34 cellular contexts compared by ENCODE assay signal in the genomic region with DNA sequence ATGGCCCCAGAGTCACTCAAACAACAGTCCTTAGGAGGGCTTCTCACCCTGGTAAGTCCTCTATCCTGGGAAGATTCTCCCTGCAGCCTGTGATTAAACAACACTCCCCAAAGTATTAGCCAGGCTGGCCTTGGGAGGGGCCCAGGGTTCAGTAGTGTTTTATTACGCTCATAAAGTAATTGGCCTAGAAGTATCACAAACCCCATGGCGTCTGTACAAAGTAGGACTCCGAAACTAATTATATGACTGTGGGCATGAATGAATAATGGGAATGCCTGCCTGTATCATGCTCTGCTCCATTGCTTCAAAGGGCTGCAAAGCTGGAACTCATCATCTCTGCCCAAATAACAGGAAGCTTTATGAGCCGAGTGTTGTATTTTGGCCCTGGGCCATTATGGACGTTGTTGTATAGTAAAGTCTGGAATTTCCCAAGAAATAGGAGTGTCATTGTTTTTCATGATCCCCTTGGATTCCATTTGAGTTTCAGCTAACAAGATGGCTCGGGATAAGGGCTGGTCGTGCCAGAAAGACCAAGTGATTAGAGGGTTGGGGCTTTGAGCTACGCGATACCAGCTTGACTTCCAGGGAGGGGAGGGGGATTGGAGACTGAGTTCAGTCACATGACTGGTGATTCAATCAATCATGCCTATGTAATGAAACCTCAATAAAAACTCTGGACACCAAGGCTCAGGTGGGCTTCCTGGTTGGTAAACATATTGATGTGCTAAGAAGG.
"Had no signal": no experiment of that assay in that cellular context is flagged by ENCODE, and none has a peak within 500 bp of the region (broad histone marks: within the 10 kb centered on the region; RNA-seq: fewer than 3 reads in every experiment).

No MANE protein-coding gene starts in this region.

- H3K27ac ChIP-seq: brain microvascular endothelial cell, neural progenitor cell, parathyroid adenoma, psoas muscle, sigmoid colon, tibial artery, VCaP had no signal

- ATAC-seq: esophagus mucosa; left cardiac atrium; naive thymus-derived CD8-positive, alpha-beta T cell; psoas muscle; stimulated activated memory B cell treated with anti-CD40 and anti-IgM and Interleukin-4, amounts not matched to agents 10 μg/mL and 1 μg/mL and 100 μg/mL, for 72 hours; stimulated activated naive CD8-positive, alpha-beta T cell treated with anti-CD3 and anti-CD28 coated beads, Interleukin-15, amount 100 ng/mL, for 72 hours had no signal

- H3K4me3 ChIP-seq: neural progenitor cell, psoas muscle, sigmoid colon, smooth muscle cell, tibial artery had no signal

- H3K9ac ChIP-seq: neural progenitor cell, parathyroid adenoma had no signal

- H3K4me1 ChIP-seq: neural progenitor cell, parathyroid adenoma, psoas muscle, sigmoid colon, tibial artery had no signal

- H3K79me2 ChIP-seq: parathyroid adenoma had no signal

- H3K4me1 Mint-ChIP-seq: activated CD4-positive, alpha-beta memory T cell treated with anti-CD3 and anti-CD28 coated beads, Interleukin-2, amount 10 ng/mL, durations not matched to agents 7 days and 5 days; activated naive CD4-positive, alpha-beta T cell treated with anti-CD3 and anti-CD28 coated beads, Interleukin-2, amount 10 ng/mL, durations not matched to agents 7 days and 5 days; activated naive CD8-positive, alpha-beta T cell treated with anti-CD3 and anti-CD28 coated beads, Interleukin-2, amount 10 ng/mL, durations not matched to agents 7 days and 5 days; endodermal cell; memory B cell; neural progenitor cell; stimulated activated memory B cell treated with anti-CD40 and anti-IgM and Interleukin-4, amounts not matched to agents 10 μg/mL and 1 μg/mL and 100 μg/mL, for 72 hours; stimulated activated naive CD8-positive, alpha-beta T cell treated with anti-CD3 and anti-CD28 coated beads, Interleukin-15, amount 100 ng/mL, for 72 hours had no signal

- FAIRE-seq: astrocyte, frontal cortex, TTC549 had no signal

- H2AFZ ChIP-seq: neural progenitor cell, parathyroid adenoma had no signal

- H3K27ac Mint-ChIP-seq: activated CD4-positive, alpha-beta memory T cell treated with anti-CD3 and anti-CD28 coated beads, Interleukin-2, amount 10 ng/mL, durations not matched to agents 7 days and 5 days; activated naive CD4-positive, alpha-beta T cell treated with anti-CD3 and anti-CD28 coated beads, Interleukin-2, amount 10 ng/mL, durations not matched to agents 7 days and 5 days; activated naive CD8-positive, alpha-beta T cell treated with anti-CD3 and anti-CD28 coated beads, Interleukin-2, amount 10 ng/mL, durations not matched to agents 7 days and 5 days; activated T-cell treated with anti-CD3 and anti-CD28 coated beads, Interleukin-2, amount 50 U/mL, for 24 hours; endodermal cell; memory B cell; naive thymus-derived CD8-positive, alpha-beta T cell; neural progenitor cell; stimulated activated memory B cell treated with anti-CD40 and anti-IgM and Interleukin-4, amounts not matched to agents 10 μg/mL and 1 μg/mL and 100 μg/mL, for 72 hours had no signal

- H3K27me3 ChIP-seq: brain microvascular endothelial cell, neural progenitor cell, sigmoid colon had no signal

- H3K36me3 Mint-ChIP-seq: activated naive CD4-positive, alpha-beta T cell treated with anti-CD3 and anti-CD28 coated beads, Interleukin-2, amount 10 ng/mL, durations not matched to agents 7 days and 5 days; memory B cell; neural progenitor cell; stimulated activated memory B cell treated with anti-CD40 and anti-IgM and Interleukin-4, amounts not matched to agents 10 μg/mL and 1 μg/mL and 100 μg/mL, for 72 hours had no signal

- H3K36me3 ChIP-seq: brain microvascular endothelial cell, neural progenitor cell, sigmoid colon, tibial artery had no signal

- H3K27me3 Mint-ChIP-seq: activated CD4-positive, alpha-beta memory T cell treated with anti-CD3 and anti-CD28 coated beads, Interleukin-2, amount 10 ng/mL, durations not matched to agents 7 days and 5 days; activated naive CD4-positive, alpha-beta T cell treated with anti-CD3 and anti-CD28 coated beads, Interleukin-2, amount 10 ng/mL, durations not matched to agents 7 days and 5 days; stimulated activated memory B cell treated with anti-CD40 and anti-IgM and Interleukin-4, amounts not matched to agents 10 μg/mL and 1 μg/mL and 100 μg/mL, for 72 hours; stimulated activated naive CD8-positive, alpha-beta T cell treated with anti-CD3 and anti-CD28 coated beads, Interleukin-15, amount 100 ng/mL, for 72 hours had no signal

- H3K4me2 ChIP-seq: neural progenitor cell, smooth muscle cell had no signal

- H3K4me3 Mint-ChIP-seq: activated CD4-positive, alpha-beta memory T cell treated with anti-CD3 and anti-CD28 coated beads, Interleukin-2, amount 10 ng/mL, durations not matched to agents 7 days and 5 days; activated naive CD4-positive, alpha-beta T cell treated with anti-CD3 and anti-CD28 coated beads, Interleukin-2, amount 10 ng/mL, durations not matched to agents 7 days and 5 days; activated naive CD8-positive, alpha-beta T cell treated with anti-CD3 and anti-CD28 coated beads, Interleukin-2, amount 10 ng/mL, durations not matched to agents 7 days and 5 days; activated T-cell treated with anti-CD3 and anti-CD28 coated beads, Interleukin-2, amount 50 U/mL, for 24 hours; endodermal cell; memory B cell; naive thymus-derived CD8-positive, alpha-beta T cell; neural progenitor cell; stimulated activated memory B cell treated with anti-CD40 and anti-IgM and Interleukin-4, amounts not matched to agents 10 μg/mL and 1 μg/mL and 100 μg/mL, for 72 hours; stimulated activated naive CD8-positive, alpha-beta T cell treated with anti-CD3 and anti-CD28 coated beads, Interleukin-15, amount 100 ng/mL, for 72 hours had no signal

- DNase-seq: activated CD4-positive, alpha-beta memory T cell treated with anti-CD3 and anti-CD28 coated beads, Interleukin-2, amount 10 ng/mL, durations not matched to agents 7 days and 5 days; activated CD4-positive, alpha-beta T cell treated with anti-CD3 and anti-CD28 coated beads for 48 hours; activated CD8-positive, alpha-beta memory T cell treated with anti-CD3 and anti-CD28 coated beads, Interleukin-2, amount 50 U/mL, for 48 hours; activated gamma-delta T cell; activated naive CD4-positive, alpha-beta T cell treated with anti-CD3 and anti-CD28 coated beads, Interleukin-2, amount 10 ng/mL, durations not matched to agents 7 days and 5 days; activated naive CD8-positive, alpha-beta T cell treated with anti-CD3 and anti-CD28 coated beads, Interleukin-2, amount 10 ng/mL, durations not matched to agents 7 days and 5 days; activated T-cell treated with anti-CD3 and anti-CD28 coated beads, Interleukin-2, amount 50 U/mL, for 24 hours; brain microvascular endothelial cell; cortex of kidney; endodermal cell; glutamatergic neuron; islet precursor cell; left cardiac atrium; midbrain; naive thymus-derived CD8-positive, alpha-beta T cell; occipital lobe; psoas muscle; sigmoid colon; stimulated activated CD4-positive, alpha-beta T cell treated with anti-CD3 and anti-CD28 coated beads, Interleukin-1b, Interleukin-23, amount 100 ng/mL, for 48 hours; stimulated activated CD4-positive, alpha-beta T cell treated with anti-CD3 and anti-CD28 coated beads, Interleukin-4, amount 100 ng/mL, for 4 hours; stimulated activated CD8-positive, alpha-beta memory T cell treated with anti-CD3 and anti-CD28 coated beads, Interleukin-4, amount 100 ng/mL, for 48 hours; stimulated activated naive CD8-positive, alpha-beta T cell treated with anti-CD3 and anti-CD28 coated beads, Interleukin-15, amount 100 ng/mL, for 72 hours; substantia nigra; tibial artery had no signal
